ENCODE assay signal across 11 cellular contexts in the genomic region with DNA sequence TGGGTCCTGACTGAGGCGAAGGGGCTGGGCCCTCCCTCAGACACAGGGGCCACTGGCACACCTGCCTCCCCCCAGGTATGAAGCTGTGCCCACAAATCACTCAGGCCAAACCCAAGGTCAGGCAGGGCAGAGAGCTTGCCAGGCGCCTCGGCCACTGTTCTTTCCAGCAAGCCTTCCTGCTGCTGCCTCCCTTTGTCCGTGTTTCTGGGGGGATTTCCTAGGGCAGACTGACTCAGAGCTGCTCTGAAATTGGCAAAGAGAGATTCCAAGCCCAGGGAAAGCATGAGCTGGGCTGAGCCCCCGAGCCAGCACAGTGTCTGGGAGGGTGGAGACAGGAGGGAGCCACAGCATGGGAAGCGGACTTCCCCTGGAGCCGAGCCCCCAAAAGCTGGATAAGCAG. TPM values are rescaled to one million over a fixed set of nuclear protein-coding genes. Genes with fewer than 3 reads are reported as not detected.
DNase-seq lines count a peak whose midpoint lies in the region; ATAC-seq and TF ChIP-seq lines count a peak whose summit lies in the region.
"Had no signal": no experiment of that assay in that cellular context is flagged by ENCODE, and none has a peak within 500 bp of the region (broad histone marks: within the 10 kb centered on the region; RNA-seq: fewer than 3 reads in every experiment).

No MANE protein-coding gene starts in this region.

- peaks cover 3% of the 10 kb centered on the region for H3K4me1 Mint-ChIP-seq in Caco-2 (ENCODE audit: low read depth, unreplicated experiment)
- H3K4me1 Mint-ChIP-seq: activated naive CD8-positive, alpha-beta T cell treated with anti-CD3 and anti-CD28 coated beads, Interleukin-2, amount 10 ng/mL, durations not matched to agents 7 days and 5 days had no signal

- WGBS in heart left ventricle, 4 donors, result 26 to 48% (median 37%) methylated on average over 4 to 7 of the region's 7 CpGs
- WGBS in psoas muscle, 3 donors, result 33 to 41% (median 39%) methylated on average over 7 of the region's 7 CpGs

- POLR2A ChIA-PET in Caco-2 (lab: Charles Lee), result no interaction called here

- peak in 3 of 4 donors; percentile 16 to 36 (median 25) for ATAC-seq in heart left ventricle
- ATAC-seq in psoas muscle, result peak in 3 of 4 donors; percentile 2 to 11 (median 9)
- ATAC-seq in activated CD4-positive, CD25-positive, alpha-beta regulatory T cell treated with anti-CD3 and anti-CD28 coated beads, Interleukin-2, amount 50 U/mL, for 24 hours, result no peak
- no peak for ATAC-seq in GM21737 (IDR thresholded peaks at IDR 0.05; ENCODE audit: unreplicated experiment)

- H3K27ac ChIP-seq in heart left ventricle, result peak overlapping the region; percentile 79 to 98 (median 94)
- H3K27ac ChIP-seq in psoas muscle, result peak overlapping the region; percentile 91
- H3K27ac ChIP-seq: KMS-11, neutrophil had no signal

- no peak for DNase-seq in Caco-2
- DNase-seq in astrocyte of the cerebellum (ENCODE audit: low read depth), result peak; percentile 84
- DNase-seq in heart left ventricle, result peak; percentile 52 to 72 (median 62)
- DNase-seq in psoas muscle, result peak; percentile 71 to 78
- no peak for DNase-seq in iPS-NIHi11 (ENCODE audit: low spot score)
- DNase-seq in GM10266 (ENCODE audit: extremely low spot score), result no peak
- DNase-seq: activated naive CD8-positive, alpha-beta T cell treated with anti-CD3 and anti-CD28 coated beads, Interleukin-2, amount 10 ng/mL, durations not matched to agents 7 days and 5 days had no signal

- peaks cover 63% of the 10 kb centered on the region for H3K36me3 Mint-ChIP-seq in Caco-2 (ENCODE audit: insufficient read depth, unreplicated experiment)

- BruUV-seq in Caco-2 (replicated peaks; lab: Mats Ljungman, UMichigan), result no TSS peak

- in situ Hi-C loops in astrocyte of the cerebellum (cut with HindIII; ENCODE audit: low sequenced_read_pairs), result no loop called here

- no peak for TF ChIP-seq POLR2A in heart left ventricle (IDR thresholded peaks at IDR 0.05)

- CTCF ChIA-PET in Caco-2 (lab: Charles Lee), result interaction anchor here (1.5 kb wide), 1 partner anchor 130 kb away, joined by 4 read pairs; a partner anchor contains a TSS

- H3K36me3 ChIP-seq in Caco-2 (ENCODE audit: control insufficient read depth, insufficient read depth, low read length), result peaks cover 3% of the 10 kb centered on the region
- peaks cover 0 to 7% (median 0%) of the 10 kb centered on the region in 9 donors for H3K36me3 ChIP-seq in heart left ventricle
- H3K36me3 ChIP-seq in psoas muscle (ENCODE audit: insufficient read depth in 1 of 2, low read depth in 1 of 2), result peaks cover 0 to 4% of the 10 kb centered on the region in 2 donors

- peaks cover 2% of the 10 kb centered on the region; the same call in 1 of the 2 replicates for H3K4me1 ChIP-seq in Caco-2
- H3K4me1 ChIP-seq in heart left ventricle, result peaks cover 2 to 98% (median 89%) of the 10 kb centered on the region in 12 donors
- H3K4me1 ChIP-seq in psoas muscle, result peaks cover 85% of the 10 kb centered on the region

- H3K9me3 Mint-ChIP-seq in Caco-2 (ENCODE audit: unreplicated experiment), result no peaks in the 10 kb centered on the region
- H3K9me3 Mint-ChIP-seq: activated naive CD8-positive, alpha-beta T cell treated with anti-CD3 and anti-CD28 coated beads, Interleukin-2, amount 10 ng/mL, durations not matched to agents 7 days and 5 days had no signal

- H3K27ac Mint-ChIP-seq in Caco-2 (ENCODE audit: unreplicated experiment), result peak overlapping the region; percentile 28
- H3K27ac Mint-ChIP-seq: activated naive CD8-positive, alpha-beta T cell treated with anti-CD3 and anti-CD28 coated beads, Interleukin-2, amount 10 ng/mL, durations not matched to agents 7 days and 5 days had no signal

- TF ChIP-seq CTCF in Caco-2 (IDR thresholded peaks at IDR 0.05; ENCODE audit: insufficient read depth in 1 of 2, low read depth in 1 of 2, low read length in 1 of 2, severe bottlenecking in 1 of 2, unreplicated experiment in 1 of 2) (no peak), astrocyte of the cerebellum (IDR thresholded peaks at IDR 0.05; ENCODE audit: low read depth, low read length, missing control alignments) (no peak), heart left ventricle (IDR thresholded peaks at IDR 0.05) (no peak), psoas muscle (IDR thresholded peaks at IDR 0.05) (no peak), GM10266 (IDR thresholded peaks at IDR 0.05; ENCODE audit: control insufficient read depth, insufficient read depth, low read depth, missing control alignments) (no peak)

- no peak overlapping the region for H3K4me3 Mint-ChIP-seq in Caco-2 (ENCODE audit: unreplicated experiment)
- H3K4me3 Mint-ChIP-seq: activated naive CD8-positive, alpha-beta T cell treated with anti-CD3 and anti-CD28 coated beads, Interleukin-2, amount 10 ng/mL, durations not matched to agents 7 days and 5 days had no signal

- intact Hi-C loops in Caco-2 (cut with micrococcal nuclease; ENCODE audit: unreplicated experiment) (no loop called here), heart left ventricle (cut with DNase I) (loop anchor here in 5 of 10 donors (5.0 kb wide), 1 partner anchor 34 kb away; a partner anchor contains a TSS), psoas muscle (cut with DNase I) (loop anchor here in 1 of 2 donors (10.0 kb wide), 1 partner anchor 128 kb away; a partner anchor contains a TSS)

- H3K27me3 ChIP-seq in Caco-2 (replicated peaks; ENCODE audit: control insufficient read depth, insufficient read depth, low read length) (no peaks in the 10 kb centered on the region), heart left ventricle (no peaks in the 10 kb centered on the region), psoas muscle (ENCODE audit: insufficient read depth in 3 of 3, low read length in 2 of 3) (no peaks in the 10 kb centered on the region)
- H3K27me3 ChIP-seq: neutrophil had no signal

- H3K4me3 ChIP-seq in Caco-2 (ENCODE audit: low read depth, low read length), result no peak overlapping the region
- H3K4me3 ChIP-seq in astrocyte of the cerebellum (ENCODE audit: low read depth, low read length), result no peak overlapping the region
- H3K4me3 ChIP-seq in heart left ventricle, result no peak overlapping the region
- H3K4me3 ChIP-seq in psoas muscle, result no peak overlapping the region

- no peaks in the 10 kb centered on the region for H3K27me3 Mint-ChIP-seq in Caco-2 (ENCODE audit: insufficient read depth, unreplicated experiment)
- H3K27me3 Mint-ChIP-seq: activated naive CD8-positive, alpha-beta T cell treated with anti-CD3 and anti-CD28 coated beads, Interleukin-2, amount 10 ng/mL, durations not matched to agents 7 days and 5 days had no signal

- H3K9me3 ChIP-seq in Caco-2 (no peaks in the 10 kb centered on the region), heart left ventricle (no peaks in the 10 kb centered on the region), psoas muscle (no peaks in the 10 kb centered on the region)
- H3K9me3 ChIP-seq: neutrophil had no signal

RNA-seq across cellular contexts. Expression of a gene that starts 33.2 kb away (rescaled TPM):
- total RNA-seq in Caco-2 (2022), result 109 and 114 TPM in 2 replicates
- total RNA-seq in heart left ventricle, result 10 to 100 TPM in 5 of 9 donors, 1 to 10 TPM in 4; 6.8 to 99.9 (median 11.8) TPM
- 1 to 10 TPM; 4.2 to 7.9 TPM for polyA plus RNA-seq in heart left ventricle
- 10 to 100 TPM in 3 of 4 donors, 1 to 10 TPM in 1; 8.1 to 18.8 (median 14.0) TPM for total RNA-seq in psoas muscle
- 10 to 100 TPM in 1 of 3 donors, 1 to 10 TPM in 2; 6.6 to 10.7 (median 8.7) TPM for polyA plus RNA-seq in psoas muscle

Comparison
In these comparisons a context has a peak if more than half of its experiments do, and no peak if none do; other contexts are left out.
1. DNase-seq: peak in astrocyte of the cerebellum (single experiment), heart left ventricle (5 of 5) and psoas muscle (2 of 2); none in Caco-2 (0 of 2), iPS-NIHi11 (single experiment) and GM10266 (single experiment).
2. ATAC-seq: peak in heart left ventricle (3 of 4) and psoas muscle (3 of 4); none in activated CD4-positive, CD25-positive, alpha-beta regulatory T cell treated with anti-CD3 and anti-CD28 coated beads, Interleukin-2, amount 50 U/mL, for 24 hours (0 of 2) and GM21737 (single experiment).